Comparison of ENCODE assay signal across 22 cellular contexts in the genomic region with DNA sequence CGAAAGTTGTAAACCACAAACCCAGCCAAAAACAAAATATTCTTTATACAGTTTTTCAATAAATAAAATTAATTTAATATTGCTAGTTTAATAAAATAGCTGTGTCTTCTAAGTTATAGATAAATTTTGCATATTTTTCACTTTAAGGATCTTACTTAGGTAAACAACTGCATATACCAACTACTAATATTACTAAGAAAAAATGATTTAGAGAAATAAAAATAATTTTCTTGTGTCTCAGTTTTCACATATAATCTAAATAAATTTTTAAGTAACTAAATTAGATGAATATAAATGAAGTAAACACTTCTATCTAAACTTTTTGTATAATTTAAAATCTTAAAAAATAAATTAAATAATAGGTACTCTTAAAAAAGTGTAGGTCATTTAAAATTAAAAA.
"Had no signal": no experiment of that assay in that cellular context is flagged by ENCODE, and none has a peak within 500 bp of the region (broad histone marks: within the 10 kb centered on the region; RNA-seq: fewer than 3 reads in every experiment).

No MANE protein-coding gene starts in this region.

- H3K4me2 ChIP-seq: hepatocyte had no signal

- H2AFZ ChIP-seq: hepatocyte had no signal

- H3K4me1 ChIP-seq: esophagus muscularis mucosa, foreskin keratinocyte, gastroesophageal sphincter, heart left ventricle, left lung, lower lobe of right lung had no signal

- H3K79me2 ChIP-seq: hepatocyte had no signal

- H3K36me3 ChIP-seq: esophagus muscularis mucosa, gastroesophageal sphincter, heart left ventricle, left lung, lower lobe of right lung had no signal

- H3K27ac ChIP-seq: coronary artery, dorsolateral prefrontal cortex, esophagus muscularis mucosa, foreskin keratinocyte, gastroesophageal sphincter, heart left ventricle, hepatocyte, left lung, lower lobe of right lung had no signal

- FAIRE-seq: endothelial cell of umbilical vein, keratinocyte had no signal

- H3K4me3 ChIP-seq: coronary artery, dorsolateral prefrontal cortex, esophagus muscularis mucosa, gastroesophageal sphincter, heart left ventricle, hepatocyte, left lung, lower lobe of right lung, mucosa of descending colon had no signal

- ATAC-seq: foreskin keratinocyte; gastroesophageal sphincter; heart left ventricle; left cardiac atrium; left lung; left ventricle myocardium superior; lower lobe of right lung; mucosa of descending colon; naive thymus-derived CD8-positive, alpha-beta T cell had no signal

- DNase-seq: dermis blood vessel endothelial cell; dorsolateral prefrontal cortex; effector CD4-positive, alpha-beta T cell; effector memory CD4-positive, alpha-beta T cell; foreskin keratinocyte; heart left ventricle; hypothalamus; immature natural killer cell; left cardiac atrium; left lung; left ventricle myocardium superior; lower lobe of right lung; mesenchymal stem cell; mucosa of descending colon; naive B cell; naive thymus-derived CD8-positive, alpha-beta T cell had no signal

- H3K9me3 ChIP-seq: left lung, lower lobe of right lung, mucosa of descending colon had no signal
